In genomic region chr15:90154861-90155626, GRCh38 we compare ENCODE assay signal across 1 cellular context.
TF ChIP-seq lines count a peak whose summit lies in the region.

No MANE protein-coding gene starts in this region.

TF ChIP-seq in GM23338, 12 proteins besides CTCF, POLR2A, EP300 and RAD21 (continued from another document):
- TF ChIP-seq ZNF462 (CRISPR knock-in tag; IDR thresholded peaks at IDR 0.05) = no peak
- TF ChIP-seq STAT1 (IDR thresholded peaks at IDR 0.05; ENCODE audit: unreplicated experiment) = no peak
- no peak for TF ChIP-seq ZNF114 (CRISPR knock-in tag; IDR thresholded peaks at IDR 0.05)
- no peak for TF ChIP-seq NANOG (IDR thresholded peaks at IDR 0.05; ENCODE audit: borderline replicate concordance)
- TF ChIP-seq JUNB (IDR thresholded peaks at IDR 0.05; ENCODE audit: unreplicated experiment) = no peak
- no peak for TF ChIP-seq EZH2 (IDR thresholded peaks at IDR 0.05; ENCODE audit: low read depth, unreplicated experiment)
- TF ChIP-seq CREB1 (CRISPR knock-in tag; IDR thresholded peaks at IDR 0.05; ENCODE audit: low read depth) = no peak
- no peak for TF ChIP-seq ZNF331 (CRISPR knock-in tag; IDR thresholded peaks at IDR 0.05; ENCODE audit: low read depth)
- TF ChIP-seq ETS1 (IDR thresholded peaks at IDR 0.05) = no peak
